ENCODE assay signal across 19 cellular contexts in genomic region chr10:77361426-77361825, GRCh38.
"Had no signal": no experiment of that assay in that cellular context is flagged by ENCODE, and none has a peak within 500 bp of the region (broad histone marks: within the 10 kb centered on the region; RNA-seq: fewer than 3 reads in every experiment).

No MANE protein-coding gene starts in this region.

- H3K27ac ChIP-seq: SJSA1, SK-N-MC had no signal

- H3K4me3 ChIP-seq: SJSA1, SK-N-MC had no signal

- DNase-seq: KBM-7, MV-4-11, NCI-H1048, NCI-H1105, NCI-H1417, NCI-H1436 treated with DMSO at 0.1 percent for 48 hours, NCI-H1694, NCI-H187 treated with DMSO at 0.1 percent for 48 hours, NCI-H2029 treated with DMSO at 0.1 percent for 48 hours, NCI-H345, NCI-H446 treated with DMSO at 0.1 percent for 48 hours, NCI-H524, NCI-H526 treated with DMSO at 0.1 percent for 48 hours, NCI-H774, Right ventricle myocardium superior, RPMI8226, SIG-M5 had no signal

- H3K27me3 ChIP-seq: SJSA1 had no signal

- H3K9me3 ChIP-seq: SJSA1 had no signal

- H3K36me3 ChIP-seq: SJSA1 had no signal
